In the genomic region with DNA sequence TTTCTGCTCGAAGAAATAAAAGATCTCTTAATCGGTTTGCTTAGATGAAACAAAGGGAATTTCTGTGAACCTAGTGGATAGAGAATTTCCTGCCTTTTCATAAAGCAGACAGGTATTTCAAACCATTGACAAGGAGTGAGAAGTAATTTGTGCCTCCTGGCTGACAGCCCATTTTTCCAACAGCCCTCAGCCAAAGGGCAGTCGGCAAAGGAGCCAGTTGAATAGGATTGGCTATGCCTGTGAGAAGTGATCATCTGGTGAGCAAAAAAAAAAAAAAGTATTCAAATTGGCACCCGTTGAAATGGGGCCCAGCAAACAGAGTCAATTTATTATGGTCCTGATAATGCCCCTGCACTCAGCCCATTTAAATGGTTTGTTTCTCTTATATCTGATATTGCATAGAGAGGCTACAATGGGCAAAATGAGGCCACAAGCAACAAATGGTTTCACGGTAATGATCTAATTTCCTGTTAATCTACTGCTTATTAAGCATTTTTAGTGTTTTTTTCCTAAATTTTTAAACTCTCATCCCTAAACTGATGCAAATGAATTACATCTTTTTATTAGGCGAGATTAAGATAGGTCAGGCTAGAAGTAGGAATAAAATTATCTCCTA, we compare ENCODE assay signal across 23 cellular contexts.
"Had no signal": no experiment of that assay in that cellular context is flagged by ENCODE, and none has a peak within 500 bp of the region (broad histone marks: within the 10 kb centered on the region; RNA-seq: fewer than 3 reads in every experiment).

No MANE protein-coding gene starts in this region.

- ATAC-seq: effector memory CD8-positive, alpha-beta T cell; gastrocnemius medialis; left lung; lower lobe of right lung; natural killer cell; right cardiac atrium; stimulated activated effector memory CD8-positive, alpha-beta T cell treated with anti-CD3 and anti-CD28 coated beads, Interleukin-12 subunit alpha, Interleukin-12 subunit beta, amount 100 ng/mL, for 72 hours had no signal

- DNase-seq: activated CD4-positive, alpha-beta memory T cell treated with anti-CD3 and anti-CD28 coated beads, Interleukin-2, amount 10 ng/mL, durations not matched to agents 7 days and 5 days; activated CD4-positive, alpha-beta T cell treated with anti-CD3 and anti-CD28 coated beads, Interleukin-2, amount 10 ng/mL, durations not matched to agents 7 days and 5 days; activated CD4-positive, CD25-positive, alpha-beta regulatory T cell treated with anti-CD3 and anti-CD28 coated beads, Interleukin-2, amount 50 U/mL, for 72 hours; activated CD8-positive, alpha-beta memory T cell treated with anti-CD3 and anti-CD28 coated beads, Interleukin-2, amount 50 U/mL, for 48 hours; activated gamma-delta T cell; activated naive CD4-positive, alpha-beta T cell treated with anti-CD3 and anti-CD28 coated beads, Interleukin-2, amount 10 ng/mL, durations not matched to agents 7 days and 5 days; activated naive CD8-positive, alpha-beta T cell treated with anti-CD3 and anti-CD28 coated beads, Interleukin-2, amount 10 ng/mL, durations not matched to agents 7 days and 5 days; activated T-cell treated with anti-CD3 and anti-CD28 coated beads, Interleukin-2, amount 50 U/mL, for 24 hours; brain microvascular endothelial cell; dorsolateral prefrontal cortex; effector memory CD8-positive, alpha-beta T cell; erythroblast; gastrocnemius medialis; glutamatergic neuron; left lung; lower lobe of right lung; mesendoderm; natural killer cell; right cardiac atrium; stimulated activated CD4-positive, alpha-beta T cell treated with anti-CD3 and anti-CD28 coated beads, Interleukin-12 subunit alpha, Interleukin-12 subunit beta, amount 100 ng/mL, for 4 hours; stimulated activated CD4-positive, alpha-beta T cell treated with anti-CD3 and anti-CD28 coated beads, Interleukin-4, amount 100 ng/mL, for 1 hour; trophoblast cell had no signal
